ENCODE assay signal across 20 cellular contexts in genomic region chr1:206595581-206596318, GRCh38. TPM values are rescaled to one million over a fixed set of nuclear protein-coding genes. Genes with fewer than 3 reads are reported as not detected.
DNase-seq lines count a peak whose midpoint lies in the region; ATAC-seq lines count a peak whose summit lies in the region.
"Had no signal": no experiment of that assay in that cellular context is flagged by ENCODE, and none has a peak within 500 bp of the region (broad histone marks: within the 10 kb centered on the region; RNA-seq: fewer than 3 reads in every experiment).

No MANE protein-coding gene starts in this region.

- POLR2A ChIA-PET in activated CD4-positive, alpha-beta T cell treated with anti-CD3 and anti-CD28 coated beads for 36 hours (lab: Charles Lee) = no interaction called here

- H3K9me3 Mint-ChIP-seq in activated CD4-positive, alpha-beta T cell treated with anti-CD3 and anti-CD28 coated beads for 36 hours (ENCODE audit: low read depth) = no peaks in the 10 kb centered on the region
- H3K9me3 Mint-ChIP-seq in CD4-positive, CD25-positive, alpha-beta regulatory T cell = no peaks in the 10 kb centered on the region
- H3K9me3 Mint-ChIP-seq in activated naive CD8-positive, alpha-beta T cell treated with anti-CD3 and anti-CD28 coated beads for 36 hours = no peaks in the 10 kb centered on the region
- no peaks in the 10 kb centered on the region for H3K9me3 Mint-ChIP-seq in natural killer cell treated with Interleukin-12 subunit alpha and Interleukin-12 subunit beta and Interleukin-15 and Interleukin-18, amount 100 ng/mL, for 72 hours

- CTCF ChIA-PET in activated CD4-positive, alpha-beta T cell treated with anti-CD3 and anti-CD28 coated beads for 36 hours (lab: Charles Lee) = interaction anchor here (0.7 to 6.3 kb wide), 5 partner anchors 12 to 105 kb away, joined by 3 to 52 read pairs (median 4); partner anchors contain the start of gene EIF2D

- H3K27ac ChIP-seq in CD4-positive, CD25-positive, alpha-beta regulatory T cell (ENCODE audit: insufficient read depth, low read length, poor library complexity, severe bottlenecking) = no peak overlapping the region
- H3K27ac ChIP-seq: 22Rv1, GM23248 had no signal

- no peak for DNase-seq in activated CD4-positive, alpha-beta T cell treated with anti-CD3 and anti-CD28 coated beads for 36 hours
- no peak for DNase-seq in activated CD4-positive, alpha-beta T cell treated with anti-CD3 and anti-CD28 coated beads, Interleukin-2, amount 50 U/mL, for 1 hour
- no peak for DNase-seq in CD4-positive, CD25-positive, alpha-beta regulatory T cell
- DNase-seq in activated naive CD8-positive, alpha-beta T cell treated with anti-CD3 and anti-CD28 coated beads for 36 hours = no peak
- DNase-seq in natural killer cell treated with Interleukin-12 subunit alpha and Interleukin-12 subunit beta and Interleukin-15 and Interleukin-18, amount 100 ng/mL, for 72 hours (ENCODE audit: low spot score) = no peak
- DNase-seq in SW480 (ENCODE audit: low spot score) (no peak), KBM-7 (no peak)
- DNase-seq: DND-41, GF-D8, GM23248, HCEC 1CT, NCI-H1436 treated with DMSO at 0.1 percent for 48 hours, NCI-H2029 treated with DMSO at 0.1 percent for 48 hours, NCI-H2171 treated with DMSO at 0.1 percent for 48 hours, NCI-H748 treated with DMSO at 0.1 percent for 48 hours, OCI-M1, SHP77 treated with DMSO at 0.1 percent for 48 hours had no signal

- no peaks in the 10 kb centered on the region for H3K27me3 ChIP-seq in CD4-positive, CD25-positive, alpha-beta regulatory T cell (ENCODE audit: control insufficient read depth, insufficient read depth, low read length)

- H3K27me3 Mint-ChIP-seq in activated CD4-positive, alpha-beta T cell treated with anti-CD3 and anti-CD28 coated beads for 36 hours = no peaks in the 10 kb centered on the region
- no peaks in the 10 kb centered on the region for H3K27me3 Mint-ChIP-seq in CD4-positive, CD25-positive, alpha-beta regulatory T cell
- no peaks in the 10 kb centered on the region for H3K27me3 Mint-ChIP-seq in activated naive CD8-positive, alpha-beta T cell treated with anti-CD3 and anti-CD28 coated beads for 36 hours
- no peaks in the 10 kb centered on the region for H3K27me3 Mint-ChIP-seq in natural killer cell treated with Interleukin-12 subunit alpha and Interleukin-12 subunit beta and Interleukin-15 and Interleukin-18, amount 100 ng/mL, for 72 hours

- in situ Hi-C loops in KBM-7 (cut with MboI; ENCODE audit: low pct_unique_long_range_greater_than_20kb, low sequenced_read_pairs) = no loop called here

- peaks cover 21% of the 10 kb centered on the region for H3K4me1 Mint-ChIP-seq in activated CD4-positive, alpha-beta T cell treated with anti-CD3 and anti-CD28 coated beads for 36 hours
- peaks cover 0 to 18% (median 12%) of the 10 kb centered on the region in 4 donors for H3K4me1 Mint-ChIP-seq in CD4-positive, CD25-positive, alpha-beta regulatory T cell
- H3K4me1 Mint-ChIP-seq in activated naive CD8-positive, alpha-beta T cell treated with anti-CD3 and anti-CD28 coated beads for 36 hours = peaks cover 16% of the 10 kb centered on the region
- peaks cover 25 to 37% of the 10 kb centered on the region in 2 donors for H3K4me1 Mint-ChIP-seq in natural killer cell treated with Interleukin-12 subunit alpha and Interleukin-12 subunit beta and Interleukin-15 and Interleukin-18, amount 100 ng/mL, for 72 hours (ENCODE audit: low read depth in 2 of 2)

- H3K4me3 ChIP-seq in CD4-positive, CD25-positive, alpha-beta regulatory T cell (ENCODE audit: low read depth, low read length) = no peak overlapping the region
- H3K4me3 ChIP-seq: GM23248, K562 had no signal

- intact Hi-C loops in activated CD4-positive, alpha-beta T cell treated with anti-CD3 and anti-CD28 coated beads for 36 hours (cut with DNase I, micrococcal nuclease) = no loop called here

- no peak overlapping the region for H3K4me3 Mint-ChIP-seq in activated CD4-positive, alpha-beta T cell treated with anti-CD3 and anti-CD28 coated beads for 36 hours
- H3K4me3 Mint-ChIP-seq in CD4-positive, CD25-positive, alpha-beta regulatory T cell = no peak overlapping the region
- H3K4me3 Mint-ChIP-seq in activated naive CD8-positive, alpha-beta T cell treated with anti-CD3 and anti-CD28 coated beads for 36 hours = no peak overlapping the region
- H3K4me3 Mint-ChIP-seq in natural killer cell treated with Interleukin-12 subunit alpha and Interleukin-12 subunit beta and Interleukin-15 and Interleukin-18, amount 100 ng/mL, for 72 hours = no peak overlapping the region

- peak overlapping the region; percentile 59 for H3K27ac Mint-ChIP-seq in activated CD4-positive, alpha-beta T cell treated with anti-CD3 and anti-CD28 coated beads for 36 hours
- peak overlapping the region in 2 of 3 donors; percentile 52 to 72 for H3K27ac Mint-ChIP-seq in CD4-positive, CD25-positive, alpha-beta regulatory T cell
- H3K27ac Mint-ChIP-seq in activated naive CD8-positive, alpha-beta T cell treated with anti-CD3 and anti-CD28 coated beads for 36 hours = peak overlapping the region; percentile 77
- peak overlapping the region; percentile 53 to 99 for H3K27ac Mint-ChIP-seq in natural killer cell treated with Interleukin-12 subunit alpha and Interleukin-12 subunit beta and Interleukin-15 and Interleukin-18, amount 100 ng/mL, for 72 hours

- no peak for ATAC-seq in activated CD4-positive, alpha-beta T cell treated with anti-CD3 and anti-CD28 coated beads for 36 hours
- ATAC-seq in CD4-positive, CD25-positive, alpha-beta regulatory T cell (ENCODE audit: low read depth in 2 of 2) = no peak
- ATAC-seq in natural killer cell treated with Interleukin-12 subunit alpha and Interleukin-12 subunit beta and Interleukin-15 and Interleukin-18, amount 100 ng/mL, for 72 hours = no peak
- ATAC-seq in GM19467 (IDR thresholded peaks at IDR 0.05; ENCODE audit: unreplicated experiment) = no peak
- ATAC-seq: K562 had no signal

- no peaks in the 10 kb centered on the region for H3K9me3 ChIP-seq in CD4-positive, CD25-positive, alpha-beta regulatory T cell (ENCODE audit: control insufficient read depth in 2 of 2, low read length in 2 of 2)

- H3K4me1 ChIP-seq in CD4-positive, CD25-positive, alpha-beta regulatory T cell (ENCODE audit: control insufficient read depth, insufficient read depth, low read length, poor library complexity, severe bottlenecking) = peaks cover 10% of the 10 kb centered on the region

- peaks cover 72% of the 10 kb centered on the region for H3K36me3 Mint-ChIP-seq in activated CD4-positive, alpha-beta T cell treated with anti-CD3 and anti-CD28 coated beads for 36 hours (ENCODE audit: low read depth)
- H3K36me3 Mint-ChIP-seq in CD4-positive, CD25-positive, alpha-beta regulatory T cell = peaks cover 47% of the 10 kb centered on the region
- H3K36me3 Mint-ChIP-seq in activated naive CD8-positive, alpha-beta T cell treated with anti-CD3 and anti-CD28 coated beads for 36 hours = peaks cover 35% of the 10 kb centered on the region
- peaks cover 43% of the 10 kb centered on the region for H3K36me3 Mint-ChIP-seq in natural killer cell treated with Interleukin-12 subunit alpha and Interleukin-12 subunit beta and Interleukin-15 and Interleukin-18, amount 100 ng/mL, for 72 hours

- H3K36me3 ChIP-seq in CD4-positive, CD25-positive, alpha-beta regulatory T cell (ENCODE audit: control insufficient read depth, insufficient read depth, low read length) = peaks cover 82% of the 10 kb centered on the region

RNA-seq across cellular contexts. Expression of gene EIF2D, which starts 16.5 kb away (rescaled TPM):
- 100 to 1,000 TPM in 1 of 2 experiments, 10 to 100 TPM in 1; 91.2 to 100 TPM for total RNA-seq in activated CD4-positive, alpha-beta T cell treated with anti-CD3 and anti-CD28 coated beads for 36 hours
- total RNA-seq in CD4-positive, CD25-positive, alpha-beta regulatory T cell = 35.7 TPM
- 10 to 100 TPM; 21.3 to 32.6 (median 26.7) TPM for polyA plus RNA-seq in CD4-positive, CD25-positive, alpha-beta regulatory T cell
- total RNA-seq in activated naive CD8-positive, alpha-beta T cell treated with anti-CD3 and anti-CD28 coated beads for 36 hours = 100 to 1,000 TPM; 112 to 113 TPM
- total RNA-seq in natural killer cell treated with Interleukin-12 subunit alpha and Interleukin-12 subunit beta and Interleukin-15 and Interleukin-18, amount 100 ng/mL, for 72 hours = 10 to 100 TPM; 49.1 to 91.5 TPM

RNA-seq across cellular contexts. Expression of gene DYRK3, which starts 39.6 kb away (rescaled TPM):
- 1 to 10 TPM; 8.3 to 8.7 TPM for total RNA-seq in activated CD4-positive, alpha-beta T cell treated with anti-CD3 and anti-CD28 coated beads for 36 hours
- 0.67 TPM for total RNA-seq in CD4-positive, CD25-positive, alpha-beta regulatory T cell
- polyA plus RNA-seq in CD4-positive, CD25-positive, alpha-beta regulatory T cell = under 1 TPM in 1 of 4 donors, not detected in 3; 0.32 TPM
- total RNA-seq in activated naive CD8-positive, alpha-beta T cell treated with anti-CD3 and anti-CD28 coated beads for 36 hours = 1 to 10 TPM; 5.2 to 5.3 TPM
- 1 to 10 TPM; 5.6 to 8.8 TPM for total RNA-seq in natural killer cell treated with Interleukin-12 subunit alpha and Interleukin-12 subunit beta and Interleukin-15 and Interleukin-18, amount 100 ng/mL, for 72 hours
